Comparison of ENCODE assay signal across 8 cellular contexts in genomic region chr1:156499194-156499702, GRCh38. TPM values are rescaled to one million over a fixed set of nuclear protein-coding genes. Genes with fewer than 3 reads are reported as not detected.
DNase-seq lines count a peak whose midpoint lies in the region; ATAC-seq and TF ChIP-seq lines count a peak whose summit lies in the region.

No MANE protein-coding gene starts in this region.

- H3K27ac ChIP-seq in adipose tissue (ENCODE audit: low read depth, low read length) (peak overlapping the region; percentile 93), left lung (peak overlapping the region; percentile 98 to 100), thyroid gland (peak overlapping the region; percentile 99 to 100 (median 100))

- CTCF ChIA-PET in activated naive CD4-positive, alpha-beta T cell treated with anti-CD3 and anti-CD28 coated beads for 36 hours (lab: Charles Lee): interaction anchor here (0.6 to 18.1 kb wide), 3 partner anchors 16 to 100 kb away, joined by 3 to 306 read pairs (median 6); no protein-coding TSS in a partner anchor

- TF ChIP-seq CTCF in left lung (IDR thresholded peaks at IDR 0.05): no peak
- no peak for TF ChIP-seq CTCF in thyroid gland (IDR thresholded peaks at IDR 0.05)

- no peaks in the 10 kb centered on the region for H3K27me3 Mint-ChIP-seq in activated naive CD4-positive, alpha-beta T cell treated with anti-CD3 and anti-CD28 coated beads for 36 hours (ENCODE audit: low read depth)

- no peaks in the 10 kb centered on the region for H3K9me3 ChIP-seq in left lung
- no peaks in the 10 kb centered on the region for H3K9me3 ChIP-seq in thyroid gland

- no peaks in the 10 kb centered on the region for H3K36me3 Mint-ChIP-seq in activated naive CD4-positive, alpha-beta T cell treated with anti-CD3 and anti-CD28 coated beads for 36 hours (ENCODE audit: low read depth)

- H3K27me3 ChIP-seq in left lung (no peaks in the 10 kb centered on the region), thyroid gland (no peaks in the 10 kb centered on the region)

- H3K4me3 ChIP-seq in left lung (peak overlapping the region; percentile 93 to 99), thyroid gland (replicated peaks in 1 of 3) (peak overlapping the region; percentile 19 to 99 (median 98))

- no peaks in the 10 kb centered on the region for H3K36me3 ChIP-seq in left lung
- H3K36me3 ChIP-seq in thyroid gland: no peaks in the 10 kb centered on the region

- WGBS in adipose tissue, 3 donors: 0 to 1% (median 1%) methylated on average over 10 of the region's 10 CpGs
- 0% methylated on average over 7 to 8 of the region's 10 CpGs for WGBS in thyroid gland, 2 donors

- peak overlapping the region; percentile 63 for H3K27ac Mint-ChIP-seq in activated naive CD4-positive, alpha-beta T cell treated with anti-CD3 and anti-CD28 coated beads for 36 hours

- peaks cover 73% of the 10 kb centered on the region for H3K4me1 Mint-ChIP-seq in activated naive CD4-positive, alpha-beta T cell treated with anti-CD3 and anti-CD28 coated beads for 36 hours (ENCODE audit: low read depth)

- no peak for TF ChIP-seq POLR2A in thyroid gland (IDR thresholded peaks at IDR 0.05)

- no peaks in the 10 kb centered on the region for H3K9me3 Mint-ChIP-seq in activated naive CD4-positive, alpha-beta T cell treated with anti-CD3 and anti-CD28 coated beads for 36 hours

- H3K4me3 Mint-ChIP-seq in activated naive CD4-positive, alpha-beta T cell treated with anti-CD3 and anti-CD28 coated beads for 36 hours: peak overlapping the region; percentile 89

- no peak for ATAC-seq in left lung
- no peak for ATAC-seq in HG02840 (IDR thresholded peaks at IDR 0.05; ENCODE audit: low FRiP score, unreplicated experiment)

- intact Hi-C loops in activated naive CD4-positive, alpha-beta T cell treated with anti-CD3 and anti-CD28 coated beads for 36 hours (cut with micrococcal nuclease): no loop called here
- intact Hi-C loops in left lung (cut with DNase I) (no loop called here), thyroid gland (cut with DNase I) (loop anchor here (5.0 kb wide), 1 partner anchor 37 kb away; no protein-coding TSS in a partner anchor)

- H3K4me1 ChIP-seq in left lung: peaks cover 65 to 82% of the 10 kb centered on the region in 2 donors
- peaks cover 68 to 71% of the 10 kb centered on the region in 2 donors for H3K4me1 ChIP-seq in thyroid gland

- DNase-seq in activated naive CD4-positive, alpha-beta T cell treated with anti-CD3 and anti-CD28 coated beads for 36 hours: no peak
- no peak for DNase-seq in activated naive CD4-positive, alpha-beta T cell treated with anti-CD3 and anti-CD28 coated beads, Interleukin-2, amount 50 U/mL, for 16 hours
- DNase-seq in left lung (peak in 1 of 2 donors; percentile 41), thyroid gland (peak; percentile 42 to 47)
- DNase-seq in stimulated activated naive CD4-positive, alpha-beta T cell (lab: John Stamatoyannopoulos, UW): no peak
- DNase-seq in activated CD8-positive, alpha-beta memory T cell treated with anti-CD3 and anti-CD28 coated beads, Interleukin-2, amount 50 U/mL, for 4 hours: no peak

RNA-seq across cellular contexts. Expression of gene MEF2D, which starts 1.3 kb away (rescaled TPM):
- 10 to 100 TPM; 28.8 to 32.8 TPM for total RNA-seq in activated naive CD4-positive, alpha-beta T cell treated with anti-CD3 and anti-CD28 coated beads for 36 hours
- 10 to 100 TPM; 13.4 to 28.7 (median 17.4) TPM for polyA plus RNA-seq in adipose tissue
- total RNA-seq in left lung (10 to 100 TPM; 45.4 to 52.8 TPM), thyroid gland (10 to 100 TPM; 26.4 to 80.6 (median 32.0) TPM)

Comparison
In these comparisons a context has a peak if more than half of its experiments do, and no peak if none do; other contexts are left out.
1. DNase-seq: peak in thyroid gland (2 of 2); none in activated naive CD4-positive, alpha-beta T cell treated with anti-CD3 and anti-CD28 coated beads for 36 hours (single experiment), activated naive CD4-positive, alpha-beta T cell treated with anti-CD3 and anti-CD28 coated beads, Interleukin-2, amount 50 U/mL, for 16 hours (single experiment), stimulated activated naive CD4-positive, alpha-beta T cell (0 of 6) and activated CD8-positive, alpha-beta memory T cell treated with anti-CD3 and anti-CD28 coated beads, Interleukin-2, amount 50 U/mL, for 4 hours (single experiment).
2. Peak in every context shown above with its lines, with median percentiles within 50 percentile points of each other: H3K27ac ChIP-seq.